In the genomic region with DNA sequence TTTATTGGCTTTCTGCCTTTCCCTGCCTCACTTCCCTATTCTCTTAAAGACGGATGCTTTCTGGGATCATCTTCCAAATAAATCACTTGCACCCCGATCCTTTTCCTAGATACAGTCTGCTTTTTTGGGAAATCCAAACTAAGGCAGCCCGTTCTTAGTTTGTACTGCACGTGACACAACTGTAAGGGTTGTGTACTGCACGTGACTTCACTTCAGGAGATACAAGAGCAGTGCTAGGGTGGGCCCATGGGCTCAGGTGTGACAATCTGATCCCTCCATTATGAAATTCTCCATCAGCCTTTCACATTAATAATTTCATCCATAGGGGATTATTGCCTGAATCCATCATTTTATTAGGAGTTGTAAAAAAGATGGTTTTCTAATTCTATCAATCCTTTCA, we compare ENCODE assay signal across 22 cellular contexts. TPM values are rescaled to one million over a fixed set of nuclear protein-coding genes. Genes with fewer than 3 reads are reported as not detected.
"Had no signal": no experiment of that assay in that cellular context is flagged by ENCODE, and none has a peak within 500 bp of the region (broad histone marks: within the 10 kb centered on the region; RNA-seq: fewer than 3 reads in every experiment).

No MANE protein-coding gene starts in this region.

- H3K27me3 ChIP-seq: breast epithelium, esophagus squamous epithelium, heart right ventricle, neutrophil, transverse colon, uterus had no signal

- DNase-seq: activated CD4-positive, alpha-beta memory T cell treated with anti-CD3 and anti-CD28 coated beads, Interleukin-2, amount 10 ng/mL, durations not matched to agents 7 days and 5 days; activated CD4-positive, alpha-beta T cell treated with anti-CD3 and anti-CD28 coated beads for 36 hours; activated CD8-positive, alpha-beta memory T cell treated with anti-CD3 and anti-CD28 coated beads, Interleukin-2, amount 50 U/mL, for 4 hours; cerebellar nuclear complex; cortex of kidney; effector CD8-positive, alpha-beta T cell; esophagus squamous epithelium; heart right ventricle; kidney glomerular epithelial cell; left ventricle myocardium inferior; mammary epithelial cell; stimulated activated naive CD4-positive, alpha-beta T cell treated with Interleukin-2 at 50 U/mL for 16 hours; SW 1271; transverse colon; uterus had no signal

- H3K27me3 Mint-ChIP-seq: activated CD4-positive, alpha-beta memory T cell treated with anti-CD3 and anti-CD28 coated beads, Interleukin-2, amount 10 ng/mL, durations not matched to agents 7 days and 5 days; activated CD4-positive, alpha-beta T cell treated with anti-CD3 and anti-CD28 coated beads for 36 hours had no signal

- H3K4me1 Mint-ChIP-seq: WTC11 had no signal

- ATAC-seq: activated CD4-positive, alpha-beta T cell treated with anti-CD3 and anti-CD28 coated beads for 36 hours; heart right ventricle; WTC11 had no signal

- H3K36me3 ChIP-seq: breast epithelium, esophagus squamous epithelium, heart right ventricle, left ventricle myocardium inferior, neutrophil, transverse colon, uterus had no signal

- FAIRE-seq: astrocyte, endothelial cell of umbilical vein, TTC549 had no signal

- H3K4me1 ChIP-seq: breast epithelium, esophagus squamous epithelium, left ventricle myocardium inferior, transverse colon, uterus had no signal

- H3K4me3 Mint-ChIP-seq: activated CD4-positive, alpha-beta T cell treated with anti-CD3 and anti-CD28 coated beads for 36 hours; WTC11 had no signal

- H3K9me3 ChIP-seq: breast epithelium, esophagus squamous epithelium, heart right ventricle, neutrophil, transverse colon, uterus had no signal

- H3K27ac ChIP-seq: breast epithelium, esophagus squamous epithelium, heart right ventricle, left ventricle myocardium inferior, transverse colon, uterus had no signal

- H3K4me3 ChIP-seq: breast epithelium, esophagus squamous epithelium, heart right ventricle, left ventricle myocardium inferior, transverse colon, uterus had no signal

- H3K9me3 Mint-ChIP-seq: activated CD4-positive, alpha-beta memory T cell treated with anti-CD3 and anti-CD28 coated beads, Interleukin-2, amount 10 ng/mL, durations not matched to agents 7 days and 5 days; T-helper 2 cell treated with Interferon-gamma antibody and Interleukin-4, amounts not matched to agents 5 μg/mL and 100 μg/mL, for 36 hours had no signal

- H3K27ac Mint-ChIP-seq: WTC11 had no signal

- H3K36me3 Mint-ChIP-seq: WTC11 had no signal

RNA-seq across cellular contexts. Expression of gene SPOCD1, which starts 33.8 kb away (rescaled TPM):
- total RNA-seq: left ventricle myocardium inferior had no signal
